8 cellular contexts compared by ENCODE assay signal in the genomic region with DNA sequence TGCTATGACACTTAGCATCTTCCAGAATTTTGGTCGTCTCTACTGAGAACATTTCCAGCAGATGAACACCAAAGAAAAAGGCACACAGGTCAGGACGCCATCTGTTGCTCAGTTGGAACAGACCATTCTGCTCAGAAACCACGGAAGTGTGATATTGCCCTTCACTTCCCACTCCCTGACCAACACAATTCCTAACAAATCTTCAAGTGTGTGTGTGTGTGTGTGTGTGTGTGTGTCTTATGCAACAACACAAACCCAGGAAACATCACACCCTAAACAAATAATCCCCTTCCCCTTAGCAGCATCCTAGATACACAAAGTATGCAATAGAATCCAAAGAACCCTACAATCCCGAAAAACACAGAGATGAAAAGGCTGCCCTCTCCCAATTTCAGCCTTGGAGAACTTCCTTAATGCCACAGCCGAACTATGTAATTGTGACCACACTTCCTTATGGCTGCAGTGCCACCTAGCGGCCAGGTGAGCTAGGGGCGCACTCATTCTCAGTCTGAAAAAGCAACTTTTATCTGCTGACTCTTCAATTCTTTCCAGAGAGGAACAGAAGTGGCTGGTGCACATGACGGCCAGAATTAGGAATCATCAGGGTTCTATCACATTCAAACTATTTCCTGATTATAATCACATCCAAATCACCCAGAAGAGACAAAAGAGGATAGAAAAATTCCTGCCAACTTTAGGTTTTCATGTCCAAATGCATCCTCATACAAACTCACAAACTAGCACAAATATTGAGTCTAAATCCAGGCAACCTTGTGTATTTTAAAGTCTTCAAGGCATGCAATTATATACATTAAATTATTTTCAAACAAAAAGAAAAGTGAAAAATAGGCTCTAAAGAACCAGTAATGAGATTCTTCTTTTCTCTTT.
DNase-seq lines count a peak whose midpoint lies in the region; ATAC-seq and TF ChIP-seq lines count a peak whose summit lies in the region.

No MANE protein-coding gene starts in this region.

- no peak overlapping the region for H3K27ac ChIP-seq in CD4-positive, alpha-beta memory T cell (ENCODE audit: low read depth, low read length)

- H3K27me3 ChIP-seq in CD4-positive, alpha-beta memory T cell (ENCODE audit: insufficient read depth, low read length) = no peaks in the 10 kb centered on the region

- peak in 4 of 5 donors; percentile 39 to 42 (median 40) for DNase-seq in CD4-positive, alpha-beta memory T cell
- DNase-seq in NCI-H82 (lab: John Stamatoyannopoulos, UW) (peak; percentile 80), endothelial cell (ENCODE audit: low spot score) (peak; percentile 82), mucosa of gallbladder (ENCODE audit: low spot score) (peak; percentile 79)
- DNase-seq in activated CD8-positive, alpha-beta memory T cell treated with anti-CD3 and anti-CD28 coated beads for 24 hours = peak; percentile 80
- DNase-seq in stimulated activated effector memory CD8-positive, alpha-beta T cell treated with anti-CD3 and anti-CD28 coated beads, Interleukin-12 subunit alpha, Interleukin-12 subunit beta, amount 100 ng/mL, for 72 hours (ENCODE audit: low spot score in 2 of 2) = peak; percentile 35 to 72

- no peaks in the 10 kb centered on the region for H3K9me3 Mint-ChIP-seq in CD4-positive, alpha-beta memory T cell
- H3K9me3 Mint-ChIP-seq in endothelial cell (ENCODE audit: unreplicated experiment) = no peaks in the 10 kb centered on the region
- H3K9me3 Mint-ChIP-seq in stimulated activated effector memory CD8-positive, alpha-beta T cell treated with anti-CD3 and anti-CD28 coated beads, Interleukin-12 subunit alpha, Interleukin-12 subunit beta, amount 100 ng/mL, for 72 hours = no peaks in the 10 kb centered on the region

- POLR2A ChIA-PET in CD4-positive, alpha-beta memory T cell (lab: Charles Lee; ENCODE audit: partially characterized antibody) = no interaction called here

- H3K36me3 ChIP-seq in CD4-positive, alpha-beta memory T cell (ENCODE audit: insufficient read depth, low read length) = no peaks in the 10 kb centered on the region

- no peak overlapping the region for H3K4me3 ChIP-seq in CD4-positive, alpha-beta memory T cell (ENCODE audit: low read length in 2 of 2)

- peak overlapping the region in 1 of 7 donors; percentile 33 for H3K27ac Mint-ChIP-seq in CD4-positive, alpha-beta memory T cell
- peak overlapping the region; percentile 80 for H3K27ac Mint-ChIP-seq in endothelial cell (ENCODE audit: unreplicated experiment)
- no peak overlapping the region for H3K27ac Mint-ChIP-seq in stimulated activated effector memory CD8-positive, alpha-beta T cell treated with anti-CD3 and anti-CD28 coated beads, Interleukin-12 subunit alpha, Interleukin-12 subunit beta, amount 100 ng/mL, for 72 hours

- peak overlapping the region in 5 of 8 donors; percentile 13 to 74 (median 56) for H3K4me3 Mint-ChIP-seq in CD4-positive, alpha-beta memory T cell
- peak overlapping the region; percentile 16 for H3K4me3 Mint-ChIP-seq in endothelial cell (ENCODE audit: unreplicated experiment)
- no peak overlapping the region for H3K4me3 Mint-ChIP-seq in stimulated activated effector memory CD8-positive, alpha-beta T cell treated with anti-CD3 and anti-CD28 coated beads, Interleukin-12 subunit alpha, Interleukin-12 subunit beta, amount 100 ng/mL, for 72 hours

- intact Hi-C loops in CD4-positive, alpha-beta memory T cell (cut with micrococcal nuclease) = no loop called here

- H3K4me1 Mint-ChIP-seq in CD4-positive, alpha-beta memory T cell = peaks cover 4 to 6% (median 5%) of the 10 kb centered on the region in 4 donors
- H3K4me1 Mint-ChIP-seq in endothelial cell (ENCODE audit: unreplicated experiment) = peaks cover 24% of the 10 kb centered on the region
- peaks cover 6% of the 10 kb centered on the region for H3K4me1 Mint-ChIP-seq in stimulated activated effector memory CD8-positive, alpha-beta T cell treated with anti-CD3 and anti-CD28 coated beads, Interleukin-12 subunit alpha, Interleukin-12 subunit beta, amount 100 ng/mL, for 72 hours

- H3K9me3 ChIP-seq in CD4-positive, alpha-beta memory T cell (ENCODE audit: control insufficient read depth in 1 of 2, low read length in 2 of 2) = no peaks in the 10 kb centered on the region

- peaks cover 11 to 12% of the 10 kb centered on the region in 2 donors for H3K27me3 Mint-ChIP-seq in CD4-positive, alpha-beta memory T cell
- peaks cover 2% of the 10 kb centered on the region for H3K27me3 Mint-ChIP-seq in endothelial cell (ENCODE audit: unreplicated experiment)

- H3K36me3 Mint-ChIP-seq in CD4-positive, alpha-beta memory T cell = no peaks in the 10 kb centered on the region
- H3K36me3 Mint-ChIP-seq in endothelial cell (ENCODE audit: low read depth, unreplicated experiment) = no peaks in the 10 kb centered on the region
- no peaks in the 10 kb centered on the region for H3K36me3 Mint-ChIP-seq in stimulated activated effector memory CD8-positive, alpha-beta T cell treated with anti-CD3 and anti-CD28 coated beads, Interleukin-12 subunit alpha, Interleukin-12 subunit beta, amount 100 ng/mL, for 72 hours

- CTCF ChIA-PET in CD4-positive, alpha-beta memory T cell (lab: Charles Lee; ENCODE audit: partially characterized antibody) = interaction anchor here (0.6 to 3.3 kb wide), 17 partner anchors 8 to 1522 kb away, joined by 3 to 33 read pairs (median 5); no protein-coding TSS in a partner anchor

- TF ChIP-seq CTCF in endothelial cell (IDR thresholded peaks at IDR 0.05; ENCODE audit: unreplicated experiment) = peak; percentile 96

- H3K4me1 ChIP-seq in CD4-positive, alpha-beta memory T cell (ENCODE audit: insufficient read depth, low read length) = no peaks in the 10 kb centered on the region

- peak; percentile 74 for ATAC-seq in GM19328 (IDR thresholded peaks at IDR 0.05; ENCODE audit: unreplicated experiment)
- ATAC-seq in HG03469 (IDR thresholded peaks at IDR 0.05; ENCODE audit: unreplicated experiment) = peak; percentile 85
- ATAC-seq in stimulated activated effector memory CD8-positive, alpha-beta T cell treated with anti-CD3 and anti-CD28 coated beads, Interleukin-12 subunit alpha, Interleukin-12 subunit beta, amount 100 ng/mL, for 72 hours = peak; percentile 56
